17 cellular contexts compared by ENCODE assay signal in genomic region chr2:37891846-37892435, GRCh38. TPM values are rescaled to one million over a fixed set of nuclear protein-coding genes. Genes with fewer than 3 reads are reported as not detected.
A peak's percentile ranks its signal among the peaks of the same experiment; 100 is the strongest.
DNase-seq lines count a peak whose midpoint lies in the region; ATAC-seq, FAIRE-seq and TF ChIP-seq lines count a peak whose summit lies in the region.
"Had no signal": no experiment of that assay in that cellular context is flagged by ENCODE, and none has a peak within 500 bp of the region (broad histone marks: within the 10 kb centered on the region; RNA-seq: fewer than 3 reads in every experiment).

No MANE protein-coding gene starts in this region.

- H3K79me2 ChIP-seq in HepG2 (ENCODE audit: insufficient read depth, low read length) (no peaks in the 10 kb centered on the region), keratinocyte (ENCODE audit: control insufficient read depth, insufficient read depth, low read length) (no peaks in the 10 kb centered on the region)

- peaks cover 0 to 9% of the 10 kb centered on the region in 2 experiments; a peak in 2 of 5 replicates for H3K27me3 ChIP-seq in HepG2 (ENCODE audit: control insufficient read depth in 1 of 2, insufficient read depth in 2 of 2, low read length in 2 of 2)
- H3K27me3 ChIP-seq in right lobe of liver, result no peaks in the 10 kb centered on the region
- H3K27me3 ChIP-seq in keratinocyte (ENCODE audit: control insufficient read depth, extremely low read depth, insufficient read depth, low read length), result no peaks in the 10 kb centered on the region
- no peaks in the 10 kb centered on the region for H3K27me3 ChIP-seq in body of pancreas
- H3K27me3 ChIP-seq in prostate gland (replicated peaks; ENCODE audit: insufficient read depth), result no peaks in the 10 kb centered on the region
- H3K27me3 ChIP-seq: thyroid gland had no signal

- no peaks in the 10 kb centered on the region for H3K9me1 ChIP-seq in keratinocyte (ENCODE audit: control insufficient read depth, extremely low read depth, insufficient read depth, low read length)

- DNase-seq in HepG2 (ENCODE audit: low spot score) (no peak), right lobe of liver (no peak), keratinocyte (ENCODE audit: low read depth, low spot score) (no peak), body of pancreas (no peak), NCI-H2107 (lab: John Stamatoyannopoulos, UW) (no peak), prostate gland (ENCODE audit: low spot score) (no peak), head of caudate nucleus (no peak)
- DNase-seq: activated CD4-positive, alpha-beta T cell treated with anti-CD3 and anti-CD28 coated beads for 1 hour; DND-41; mucosa of descending colon; NCI-H1105 treated with DMSO at 0.1 percent for 48 hours; psoas muscle; stimulated activated CD4-positive, alpha-beta T cell treated with anti-CD3 and anti-CD28 coated beads, Interleukin-15, amount 100 ng/mL, for 24 hours; thyroid gland had no signal

- CTCF ChIA-PET in HepG2 (lab: Yijun Ruan, JAX; ENCODE audit: low intra/inter-chr PET ratio, low total read pairs), result interaction anchor here (1.6 to 2.0 kb wide), 4 partner anchors 33 to 496 kb away, joined by 4 to 7 read pairs (median 4); partner anchors contain the start of gene RMDN2

- H3K9ac ChIP-seq in HepG2 (ENCODE audit: insufficient read depth, low read depth, low read length) (no peak overlapping the region), keratinocyte (ENCODE audit: control insufficient read depth, extremely low read depth, insufficient read depth, low read length) (no peak overlapping the region)

- TF ChIP-seq CTCF in HepG2 (CRISPR knock-in tag; IDR thresholded peaks at IDR 0.05) (no peak), right lobe of liver (IDR thresholded peaks at IDR 0.05) (no peak), keratinocyte (optimal IDR thresholded peaks at IDR 0.05 in 1 of 3, IDR thresholded peaks at IDR 0.05 in 1 of 3, conservative IDR thresholded peaks at IDR 0.05 in 1 of 3; ENCODE audit: extremely low read depth in 1 of 3, insufficient read depth in 2 of 3, low read length in 3 of 3) (no peak), body of pancreas (IDR thresholded peaks at IDR 0.05) (no peak), prostate gland (IDR thresholded peaks at IDR 0.05) (no peak)

- ATAC-seq in HepG2 (peak; percentile 14; the same call in 1 of the 3 replicates), right lobe of liver (no peak), SK-N-SH treated with all-trans-retinoic acid at 6 μM for 48 hours (peak; percentile 44), body of pancreas (no peak)
- ATAC-seq: mucosa of descending colon had no signal

- in situ Hi-C loops in HepG2 (cut with HindIII; ENCODE audit: extremely low pct_ligation_motif_present, low pct_unique_long_range_greater_than_20kb), result loop anchor here (25.0 kb wide), 2 partner anchors 730 to 1105 kb away; partner anchors contain the start of gene EIF2AK2

- no peaks in the 10 kb centered on the region for H4K20me1 ChIP-seq in HepG2 (ENCODE audit: insufficient read depth, low read length)
- no peaks in the 10 kb centered on the region for H4K20me1 ChIP-seq in keratinocyte (ENCODE audit: control insufficient read depth, extremely low read depth, insufficient read depth, low read length)

- H3K27ac ChIP-seq in HepG2 (ENCODE audit: extremely low read length, insufficient read depth, low read length) (no peak overlapping the region), right lobe of liver (no peak overlapping the region), keratinocyte (ENCODE audit: control insufficient read depth, insufficient read depth, low read length) (no peak overlapping the region), body of pancreas (no peak overlapping the region), prostate gland (no peak overlapping the region)
- H3K27ac ChIP-seq: psoas muscle, thyroid gland had no signal

- H3K4me1 ChIP-seq in HepG2 (ENCODE audit: insufficient read depth, low read length) (peaks cover 11% of the 10 kb centered on the region; the same call in 1 of the 2 replicates), right lobe of liver (no peaks in the 10 kb centered on the region), keratinocyte (ENCODE audit: control insufficient read depth, extremely low read depth, insufficient read depth, low read length) (peaks cover 5% of the 10 kb centered on the region), body of pancreas (peaks cover 5% of the 10 kb centered on the region), prostate gland (replicated peaks) (no peaks in the 10 kb centered on the region)
- H3K4me1 ChIP-seq: psoas muscle, thyroid gland had no signal

- dilution Hi-C loops in keratinocyte (cut with MboI; ENCODE audit: extremely low pct_ligation_motif_present, low sequenced_read_pairs), result no loop called here

- H2AFZ ChIP-seq in HepG2 (ENCODE audit: low read length), result peak overlapping the region; percentile 2
- H2AFZ ChIP-seq in keratinocyte (ENCODE audit: control insufficient read depth, low read length), result peak overlapping the region; percentile 12

- no peak for FAIRE-seq in HepG2 (lab: Jason Lieb, UNC)
- FAIRE-seq in keratinocyte (lab: Jason Lieb, UNC), result no peak
- FAIRE-seq: bronchial epithelial cell, islet of Langerhans had no signal

- no peak overlapping the region for H3K4me3 ChIP-seq in HepG2 (replicated peaks in 1 of 3; ENCODE audit: insufficient read depth in 1 of 3, low read depth in 2 of 3, low read length in 3 of 3)
- no peak overlapping the region for H3K4me3 ChIP-seq in right lobe of liver
- H3K4me3 ChIP-seq in keratinocyte (ENCODE audit: control insufficient read depth in 2 of 3, extremely low read depth in 1 of 3, insufficient read depth in 2 of 3, low read depth in 1 of 3, low read length in 3 of 3), result no peak overlapping the region
- no peak overlapping the region for H3K4me3 ChIP-seq in body of pancreas
- H3K4me3 ChIP-seq in prostate gland, result no peak overlapping the region
- H3K4me3 ChIP-seq: mucosa of descending colon, psoas muscle, thyroid gland had no signal

- TF ChIP-seq POLR2A in HepG2 (IDR thresholded peaks at IDR 0.05; ENCODE audit: insufficient read depth in 1 of 2, low read depth in 2 of 2, low read length in 2 of 2) (no peak), right lobe of liver (IDR thresholded peaks at IDR 0.05) (no peak), body of pancreas (IDR thresholded peaks at IDR 0.05) (no peak), prostate gland (IDR thresholded peaks at IDR 0.05) (no peak)

- WGBS in HepG2 (ENCODE audit: low lambda C conversion rate), result 8% methylated on average over 5 of the region's 5 CpGs
- WGBS in right lobe of liver (ENCODE audit: insufficient coverage, low coverage, low lambda C conversion rate, missing lambda C conversion rate), result 47% methylated on average over 4 of the region's 5 CpGs
- 39 to 45% methylated on average over 5 of the region's 5 CpGs for WGBS in body of pancreas, 2 donors
- WGBS in prostate gland, result 54% methylated on average over 5 of the region's 5 CpGs

- no TSS peak for BruUV-seq in HepG2 (replicated peaks; lab: Mats Ljungman, UMichigan)

- TF ChIP-seq EP300 in HepG2 (IDR thresholded peaks at IDR 0.05; ENCODE audit: low read depth in 2 of 2, low read length in 2 of 2), result no peak
- TF ChIP-seq EP300 in HepG2 (CRISPR knock-in tag; IDR thresholded peaks at IDR 0.05; ENCODE audit: borderline replicate concordance), result no peak

- POLR2A ChIA-PET in HepG2 (lab: Yijun Ruan, JAX), result interaction anchor here (1.0 kb wide), 1 partner anchor 33 kb away, joined by 3 read pairs; the partner anchor contains the start of gene RMDN2

- intact Hi-C loops in HepG2 (cut with micrococcal nuclease; ENCODE audit: unreplicated experiment), result no loop called here
- intact Hi-C loops in right lobe of liver (cut with DNase I), result loop anchor here (10.0 kb wide), 1 partner anchor 383 kb away; no protein-coding TSS in a partner anchor
- intact Hi-C loops in body of pancreas (cut with DNase I), result no loop called here
- intact Hi-C loops in prostate gland (cut with DNase I), result loop anchor here (5.0 kb wide), 1 partner anchor 495 kb away; no protein-coding TSS in a partner anchor
- intact Hi-C loops in head of caudate nucleus (cut with DNase I), result no loop called here

- TF ChIP-seq RAD21 in HepG2 (CRISPR knock-in tag; IDR thresholded peaks at IDR 0.05), result no peak

- no peaks in the 10 kb centered on the region for H3K9me3 ChIP-seq in HepG2 (ENCODE audit: low read length)
- no peaks in the 10 kb centered on the region for H3K9me3 ChIP-seq in right lobe of liver
- H3K9me3 ChIP-seq in keratinocyte (ENCODE audit: control insufficient read depth, low read depth, low read length), result no peaks in the 10 kb centered on the region
- H3K9me3 ChIP-seq in body of pancreas, result no peaks in the 10 kb centered on the region
- H3K9me3 ChIP-seq in prostate gland, result no peaks in the 10 kb centered on the region
- H3K9me3 ChIP-seq: mucosa of descending colon, psoas muscle, thyroid gland had no signal

- H3K4me2 ChIP-seq in HepG2 (ENCODE audit: low read depth, low read length) (no peak overlapping the region), keratinocyte (ENCODE audit: control insufficient read depth, extremely low read depth, insufficient read depth, low read depth, low read length) (no peak overlapping the region)

- H3K36me3 ChIP-seq in HepG2 (replicated peaks in 1 of 2; ENCODE audit: control insufficient read depth in 1 of 2, insufficient read depth in 2 of 2, low read length in 2 of 2) (no peaks in the 10 kb centered on the region), right lobe of liver (no peaks in the 10 kb centered on the region), keratinocyte (ENCODE audit: control insufficient read depth in 2 of 2, extremely low read depth in 1 of 2, insufficient read depth in 2 of 2, low read length in 2 of 2) (no peaks in the 10 kb centered on the region), body of pancreas (replicated peaks in 1 of 2; ENCODE audit: insufficient read depth in 1 of 2, low read depth in 2 of 2) (no peaks in the 10 kb centered on the region), prostate gland (no peaks in the 10 kb centered on the region)
- H3K36me3 ChIP-seq: thyroid gland had no signal

RNA-seq across cellular contexts. Expression of gene RMDN2, which starts 33.1 kb away (rescaled TPM):
- total RNA-seq in HepG2 (2016; rRNA removed; fragmentation: Illumina TruSeq; extraction: Trizol) (4.7 and 8.9 TPM in 2 replicates), right lobe of liver (10 to 100 TPM in 5 of 6 experiments, 1 to 10 TPM in 1; 8.8 to 18.5 (median 15.7) TPM), body of pancreas (10 to 100 TPM; 10.4 to 11.5 TPM), prostate gland (1 to 10 TPM; 9.0 to 9.2 TPM)
- 15.2 and 18.1 TPM in 2 replicates for total RNA-seq in HepG2 (2016; cell fraction: cytosol; rRNA removed; fragmentation: Illumina TruSeq; extraction: Trizol; ENCODE audit: low read depth)
- total RNA-seq in HepG2 (2016; cell fraction: insoluble cytoplasmic fraction; rRNA removed; fragmentation: Illumina TruSeq; extraction: Trizol), result 5.3 and 9.6 TPM in 2 replicates
- total RNA-seq in HepG2 (2016; cell fraction: membrane; rRNA removed; fragmentation: Illumina TruSeq; extraction: Trizol), result 6.2 and 8.7 TPM in 2 replicates
- 19.6 and 19.9 TPM in 2 replicates for total RNA-seq in HepG2 (2016; cell fraction: nucleus; rRNA removed; fragmentation: Illumina TruSeq; extraction: Trizol)
- polyA plus RNA-seq in HepG2 (2011; rRNA removed) (1.9 and 2.3 TPM in 2 replicates), keratinocyte (6.2 to 9.3 TPM (median 7.1 TPM) in 3 replicates)
- 0.59 and 0.99 TPM in 2 replicates for polyA plus RNA-seq in HepG2 (2011; cell fraction: cytosol; rRNA removed)
- polyA plus RNA-seq in HepG2 (2011; cell fraction: nucleus; rRNA removed), result 1.8 and 2.1 TPM in 2 replicates
- polyA plus RNA-seq in HepG2 (2012), result 2.1 and 2.7 TPM in 2 replicates
- polyA plus RNA-seq in HepG2 (2016; cell fraction: cytosol; fragmentation: Illumina TruSeq; extraction: Trizol; ENCODE audit: low read depth), result 0.79 and 0.85 TPM in 2 replicates
- polyA plus RNA-seq in HepG2 (2016; cell fraction: insoluble cytoplasmic fraction; fragmentation: Illumina TruSeq; extraction: Trizol; ENCODE audit: low read depth), result 3.2 and 3.5 TPM in 2 replicates
- 1.1 and 1.6 TPM in 2 replicates for polyA plus RNA-seq in HepG2 (2016; cell fraction: membrane; fragmentation: Illumina TruSeq; extraction: Trizol; ENCODE audit: low read depth)
- 16.4 and 18.5 TPM in 2 replicates for polyA plus RNA-seq in HepG2 (2016; cell fraction: nucleus; fragmentation: Illumina TruSeq; extraction: Trizol; ENCODE audit: insufficient read depth, low read depth)
- 0.40 and 0.84 TPM in 2 replicates for polyA minus RNA-seq in HepG2 (2011; rRNA and poly(A)+ RNA removed; ENCODE audit: low replicate concordance)
- polyA minus RNA-seq in HepG2 (2011; cell fraction: cytosol; rRNA and poly(A)+ RNA removed), result 1.8 and 2.2 TPM in 2 replicates
- polyA minus RNA-seq in HepG2 (2011; cell fraction: nucleus; rRNA and poly(A)+ RNA removed), result 13.8 and 14.3 TPM in 2 replicates
- 0.89 TPM for polyA plus RNA-seq in keratinocyte (2011; ENCODE audit: low read depth)
- 4.7 and 9.4 TPM in 2 replicates for polyA plus RNA-seq in keratinocyte (2011; cell fraction: cytosol; rRNA removed)
- 11.7 and 15.4 TPM in 2 replicates for polyA plus RNA-seq in keratinocyte (2011; cell fraction: nucleus; rRNA removed)
- polyA plus RNA-seq in keratinocyte (2012; ENCODE audit: low replicate concordance), result 1.7 and 5.9 TPM in 2 replicates
- 2.9 to 3.7 TPM in 2 of 3 replicates, not detected in the other for polyA minus RNA-seq in keratinocyte
- 2.3 TPM for polyA minus RNA-seq in keratinocyte (2011; cell fraction: cytosol; rRNA and poly(A)+ RNA removed)
- polyA minus RNA-seq in keratinocyte (2011; cell fraction: nucleus; rRNA and poly(A)+ RNA removed), result 3.8 and 13.7 TPM in 2 replicates

Comparison
In these comparisons a context has a peak if more than half of its experiments do, and no peak if none do; other contexts are left out.
1. ATAC-seq: peak in HepG2 (single experiment) and SK-N-SH treated with all-trans-retinoic acid at 6 μM for 48 hours (single experiment); none in right lobe of liver (0 of 4) and body of pancreas (single experiment).
2. intact Hi-C loops: an anchor here in right lobe of liver (10.0 kb wide) and prostate gland (5.0 kb wide); none called in HepG2, body of pancreas and head of caudate nucleus.